30 cellular contexts compared by ENCODE assay signal in the genomic region with DNA sequence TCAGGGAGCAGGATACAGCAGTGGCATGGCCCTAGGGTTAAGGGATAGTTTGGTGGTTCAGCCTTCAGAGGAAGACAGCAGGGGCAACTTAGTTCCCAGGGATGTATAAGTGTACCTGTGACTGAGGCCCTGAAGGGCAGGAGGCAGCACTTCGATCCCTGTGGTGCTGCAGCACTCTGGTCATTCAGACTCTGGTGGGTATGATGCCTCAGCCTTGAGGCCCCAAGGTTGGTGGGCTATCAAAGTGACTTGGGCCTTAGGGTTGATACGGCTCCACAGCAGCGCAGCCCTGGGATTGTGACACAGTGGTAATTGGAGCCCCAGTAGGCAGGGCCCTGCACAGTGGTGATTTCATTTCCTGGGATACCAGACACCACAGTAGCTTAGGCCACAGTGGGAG.
"Had no signal": no experiment of that assay in that cellular context is flagged by ENCODE, and none has a peak within 500 bp of the region (broad histone marks: within the 10 kb centered on the region; RNA-seq: fewer than 3 reads in every experiment).

No MANE protein-coding gene starts in this region.

- H3K27ac ChIP-seq: brain microvascular endothelial cell, esophagus squamous epithelium, gastroesophageal sphincter, WERI-Rb-1 had no signal

- H3K4me1 Mint-ChIP-seq: activated CD4-positive, alpha-beta T cell treated with anti-CD3 and anti-CD28 coated beads for 36 hours; activated CD4-positive, alpha-beta T cell treated with anti-CD3 and anti-CD28 coated beads, Interleukin-2, amount 10 ng/mL, durations not matched to agents 24 days and 14 days; activated CD8-positive, alpha-beta memory T cell treated with anti-CD3 and anti-CD28 coated beads, Interleukin-2, amount 10 ng/mL, durations not matched to agents 7 days and 5 days; activated naive CD4-positive, alpha-beta T cell treated with anti-CD3 and anti-CD28 coated beads, Interleukin-2, amount 10 ng/mL, durations not matched to agents 7 days and 5 days; activated naive CD8-positive, alpha-beta T cell treated with anti-CD3 and anti-CD28 coated beads, Interleukin-2, amount 10 ng/mL, durations not matched to agents 7 days and 5 days; central memory CD8-positive, alpha-beta T cell; T-helper 17 cell had no signal

- H3K4me3 Mint-ChIP-seq: activated CD4-positive, alpha-beta memory T cell treated with anti-CD3 and anti-CD28 coated beads for 36 hours; activated CD4-positive, alpha-beta T cell treated with anti-CD3 and anti-CD28 coated beads for 36 hours; activated CD4-positive, alpha-beta T cell treated with anti-CD3 and anti-CD28 coated beads, Interleukin-2, amount 10 ng/mL, durations not matched to agents 24 days and 14 days; activated CD8-positive, alpha-beta memory T cell treated with anti-CD3 and anti-CD28 coated beads, Interleukin-2, amount 10 ng/mL, durations not matched to agents 7 days and 5 days; activated CD8-positive, alpha-beta T cell treated with anti-CD3 and anti-CD28 coated beads, Interleukin-2, amount 10 ng/mL, durations not matched to agents 7 days and 5 days; activated naive CD4-positive, alpha-beta T cell treated with anti-CD3 and anti-CD28 coated beads, Interleukin-2, amount 10 ng/mL, durations not matched to agents 7 days and 5 days; activated naive CD8-positive, alpha-beta T cell treated with anti-CD3 and anti-CD28 coated beads, Interleukin-2, amount 10 ng/mL, durations not matched to agents 7 days and 5 days; activated T-helper 1 cell treated with anti-CD3 and anti-CD28 coated beads, Interleukin-12 subunit alpha, Interleukin-12 subunit beta, Interleukin-2, Interleukin-4 antibody, amounts not matched to agents 30 ng/mL and 10 ng/mL and 1 ng/mL, durations not matched to agents 14 hours and 24 hours and 36 hours; central memory CD8-positive, alpha-beta T cell; effector memory CD8-positive, alpha-beta T cell; T-helper 17 cell; T-helper 2 cell treated with Interferon-gamma antibody and Interleukin-4, amounts not matched to agents 5 μg/mL and 100 μg/mL, for 36 hours had no signal

- H3K4me1 ChIP-seq: esophagus squamous epithelium, gastroesophageal sphincter had no signal

- H3K27me3 Mint-ChIP-seq: activated CD4-positive, alpha-beta memory T cell treated with anti-CD3 and anti-CD28 coated beads for 36 hours; activated CD4-positive, alpha-beta T cell treated with anti-CD3 and anti-CD28 coated beads for 36 hours; activated CD4-positive, alpha-beta T cell treated with anti-CD3 and anti-CD28 coated beads, Interleukin-2, amount 10 ng/mL, durations not matched to agents 24 days and 14 days; activated CD8-positive, alpha-beta memory T cell treated with anti-CD3 and anti-CD28 coated beads, Interleukin-2, amount 10 ng/mL, durations not matched to agents 7 days and 5 days; activated naive CD4-positive, alpha-beta T cell treated with anti-CD3 and anti-CD28 coated beads, Interleukin-2, amount 10 ng/mL, durations not matched to agents 7 days and 5 days; activated naive CD8-positive, alpha-beta T cell treated with anti-CD3 and anti-CD28 coated beads, Interleukin-2, amount 10 ng/mL, durations not matched to agents 7 days and 5 days; central memory CD8-positive, alpha-beta T cell; effector memory CD8-positive, alpha-beta T cell; T-helper 17 cell had no signal

- DNase-seq: activated CD4-positive, alpha-beta memory T cell treated with anti-CD3 and anti-CD28 coated beads for 36 hours; activated CD4-positive, alpha-beta T cell treated with anti-CD3 and anti-CD28 coated beads for 36 hours; activated CD4-positive, alpha-beta T cell treated with anti-CD3 and anti-CD28 coated beads, Interleukin-2, amount 10 ng/mL, durations not matched to agents 24 days and 14 days; activated CD4-positive, CD25-positive, alpha-beta regulatory T cell; activated CD4-positive, CD25-positive, alpha-beta regulatory T cell treated with anti-CD3 and anti-CD28 coated beads, Interleukin-2, amount 50 U/mL, for 72 hours; activated CD8-positive, alpha-beta memory T cell treated with anti-CD3 and anti-CD28 coated beads, Interleukin-2, amount 10 ng/mL, durations not matched to agents 7 days and 5 days; activated CD8-positive, alpha-beta memory T cell treated with anti-CD3 and anti-CD28 coated beads, Interleukin-2, amount 50 U/mL, for 4 hours; activated CD8-positive, alpha-beta T cell treated with anti-CD3 and anti-CD28 coated beads, Interleukin-2, amount 10 ng/mL, durations not matched to agents 7 days and 5 days; activated effector memory CD4-positive, alpha-beta T cell treated with anti-CD3 and anti-CD28 coated beads, Interleukin-2, amount 50 U/mL, for 16 hours; activated naive CD4-positive, alpha-beta T cell treated with anti-CD3 and anti-CD28 coated beads, Interleukin-2, amount 10 ng/mL, durations not matched to agents 7 days and 5 days; activated naive CD8-positive, alpha-beta T cell treated with anti-CD3 and anti-CD28 coated beads, Interleukin-2, amount 10 ng/mL, durations not matched to agents 7 days and 5 days; activated T-cell treated with anti-CD3 and anti-CD28 coated beads, Interleukin-2, amount 50 U/mL, for 1 hour; activated T-cell treated with anti-CD3 and anti-CD28 coated beads, Interleukin-2, amount 50 U/mL, for 48 hours; brain microvascular endothelial cell; cortex of kidney; dermis blood vessel endothelial cell; effector CD4-positive, alpha-beta T cell; effector memory CD8-positive, alpha-beta T cell; esophagus squamous epithelium; foreskin melanocyte; T-helper 1 cell; T-helper 17 cell; T1000; WERI-Rb-1 had no signal

- H3K36me3 ChIP-seq: brain microvascular endothelial cell, esophagus squamous epithelium, gastroesophageal sphincter, WERI-Rb-1 had no signal

- H3K4me3 ChIP-seq: esophagus squamous epithelium, gastroesophageal sphincter had no signal

- H3K27me3 ChIP-seq: brain microvascular endothelial cell, esophagus squamous epithelium, gastroesophageal sphincter had no signal

- H3K36me3 Mint-ChIP-seq: activated CD4-positive, alpha-beta memory T cell treated with anti-CD3 and anti-CD28 coated beads for 36 hours; activated CD8-positive, alpha-beta memory T cell treated with anti-CD3 and anti-CD28 coated beads, Interleukin-2, amount 10 ng/mL, durations not matched to agents 7 days and 5 days; activated naive CD4-positive, alpha-beta T cell treated with anti-CD3 and anti-CD28 coated beads, Interleukin-2, amount 10 ng/mL, durations not matched to agents 7 days and 5 days; activated naive CD8-positive, alpha-beta T cell treated with anti-CD3 and anti-CD28 coated beads, Interleukin-2, amount 10 ng/mL, durations not matched to agents 7 days and 5 days had no signal

- H3K27ac Mint-ChIP-seq: activated CD4-positive, alpha-beta memory T cell treated with anti-CD3 and anti-CD28 coated beads for 36 hours; activated CD4-positive, alpha-beta T cell treated with anti-CD3 and anti-CD28 coated beads for 36 hours; activated CD4-positive, alpha-beta T cell treated with anti-CD3 and anti-CD28 coated beads, Interleukin-2, amount 10 ng/mL, durations not matched to agents 24 days and 14 days; activated CD8-positive, alpha-beta memory T cell treated with anti-CD3 and anti-CD28 coated beads, Interleukin-2, amount 10 ng/mL, durations not matched to agents 7 days and 5 days; activated CD8-positive, alpha-beta T cell treated with anti-CD3 and anti-CD28 coated beads, Interleukin-2, amount 10 ng/mL, durations not matched to agents 7 days and 5 days; activated naive CD4-positive, alpha-beta T cell treated with anti-CD3 and anti-CD28 coated beads, Interleukin-2, amount 10 ng/mL, durations not matched to agents 7 days and 5 days; activated naive CD4-positive, alpha-beta T cell treated with anti-CD3 and anti-CD28 coated beads, Interleukin-2, amount 50 U/mL, for 72 hours; activated naive CD8-positive, alpha-beta T cell treated with anti-CD3 and anti-CD28 coated beads, Interleukin-2, amount 10 ng/mL, durations not matched to agents 7 days and 5 days; activated T-helper 1 cell treated with anti-CD3 and anti-CD28 coated beads, Interleukin-12 subunit alpha, Interleukin-12 subunit beta, Interleukin-2, Interleukin-4 antibody, amounts not matched to agents 30 ng/mL and 10 ng/mL and 1 ng/mL, durations not matched to agents 14 hours and 24 hours and 36 hours; activated T-helper 2 cell treated with anti-CD3 and anti-CD28 coated beads, Interferon-gamma antibody, Interleukin-2, Interleukin-4, amounts not matched to agents 10 μg/mL and 5 μg/mL and 100 μg/mL, durations not matched to agents 14 hours and 24 hours and 36 hours; effector memory CD8-positive, alpha-beta T cell; T-helper 17 cell; T-helper 2 cell treated with Interferon-gamma antibody and Interleukin-4, amounts not matched to agents 5 μg/mL and 100 μg/mL, for 36 hours had no signal

- ATAC-seq: activated CD4-positive, alpha-beta T cell treated with anti-CD3 and anti-CD28 coated beads for 36 hours; activated CD8-positive, alpha-beta memory T cell treated with anti-CD3 and anti-CD28 coated beads, Interleukin-2, amount 10 ng/mL, durations not matched to agents 7 days and 5 days; activated CD8-positive, alpha-beta T cell treated with anti-CD3 and anti-CD28 coated beads, Interleukin-2, amount 10 ng/mL, durations not matched to agents 7 days and 5 days; activated naive CD4-positive, alpha-beta T cell treated with anti-CD3 and anti-CD28 coated beads, Interleukin-2, amount 50 U/mL, for 72 hours; effector memory CD8-positive, alpha-beta T cell; gastroesophageal sphincter; T-helper 17 cell had no signal
